11 cellular contexts compared by ENCODE assay signal in genomic region chr12:48601013-48601756, GRCh38.
DNase-seq lines count a peak whose midpoint lies in the region; ATAC-seq and TF ChIP-seq lines count a peak whose summit lies in the region.
"Had no signal": no experiment of that assay in that cellular context is flagged by ENCODE, and none has a peak within 500 bp of the region (broad histone marks: within the 10 kb centered on the region; RNA-seq: fewer than 3 reads in every experiment).

No MANE protein-coding gene starts in this region.

- TF ChIP-seq CTCF in GM13976 (IDR thresholded peaks at IDR 0.05; ENCODE audit: borderline replicate concordance, control extremely low read depth, extremely low read depth, insufficient read depth, missing control alignments), result no peak

- H3K4me1 ChIP-seq in HUES48 (ENCODE audit: control insufficient read depth, insufficient read depth, low read length), result peaks cover 14% of the 10 kb centered on the region

- no peak overlapping the region for H3K9ac ChIP-seq in HUES48 (ENCODE audit: low read depth, low read length)
- H3K9ac ChIP-seq: KMS-11 had no signal

- H3K27ac ChIP-seq in HUES48 (ENCODE audit: low read depth, low read length), result peak overlapping the region; percentile 88
- H3K27ac ChIP-seq: KMS-11 had no signal

- H3K9me3 ChIP-seq in HUES48 (ENCODE audit: control insufficient read depth, insufficient read depth, low read length), result peaks cover 29% of the 10 kb centered on the region

- in situ Hi-C loops in GM13976 (cut with MboI; ENCODE audit: low sequenced_read_pairs, unreplicated experiment), result no loop called here

- no peaks in the 10 kb centered on the region for H3K36me3 ChIP-seq in HUES48 (ENCODE audit: control insufficient read depth, insufficient read depth, low read length)

- no peak overlapping the region; the same call in 1 of the 2 replicates for H3K4me3 ChIP-seq in HUES48 (ENCODE audit: low read depth, low read length)

- H3K27me3 ChIP-seq in HUES48 (ENCODE audit: control insufficient read depth, insufficient read depth, low read length), result no peaks in the 10 kb centered on the region

- DNase-seq in GM13976 (ENCODE audit: low spot score) (peak; percentile 46), glomerular visceral epithelial cell (ENCODE audit: extremely low spot score) (peak; percentile 6), kidney glomerular epithelial cell (lab: John Stamatoyannopoulos, UW) (no peak), NCI-H1930 (lab: John Stamatoyannopoulos, UW) (no peak)
- DNase-seq in stimulated activated naive CD4-positive, alpha-beta T cell (lab: John Stamatoyannopoulos, UW), result no peak
- DNase-seq: DMS79; stimulated activated CD4-positive, alpha-beta T cell treated with anti-CD3 and anti-CD28 coated beads, Interleukin-4, amount 100 ng/mL, for 24 hours had no signal

- ATAC-seq in GM21786 (IDR thresholded peaks at IDR 0.05; ENCODE audit: unreplicated experiment), result peak; percentile 86
- ATAC-seq in HG02623 (IDR thresholded peaks at IDR 0.05; ENCODE audit: unreplicated experiment), result no peak

Comparison
In these comparisons a context has a peak if more than half of its experiments do, and no peak if none do; other contexts are left out.
1. DNase-seq: peak in GM13976 (single experiment) and glomerular visceral epithelial cell (single experiment); none in kidney glomerular epithelial cell (single experiment), NCI-H1930 (0 of 2) and stimulated activated naive CD4-positive, alpha-beta T cell (0 of 6).